Comparison of ENCODE assay signal across 1 cellular context in the genomic region with DNA sequence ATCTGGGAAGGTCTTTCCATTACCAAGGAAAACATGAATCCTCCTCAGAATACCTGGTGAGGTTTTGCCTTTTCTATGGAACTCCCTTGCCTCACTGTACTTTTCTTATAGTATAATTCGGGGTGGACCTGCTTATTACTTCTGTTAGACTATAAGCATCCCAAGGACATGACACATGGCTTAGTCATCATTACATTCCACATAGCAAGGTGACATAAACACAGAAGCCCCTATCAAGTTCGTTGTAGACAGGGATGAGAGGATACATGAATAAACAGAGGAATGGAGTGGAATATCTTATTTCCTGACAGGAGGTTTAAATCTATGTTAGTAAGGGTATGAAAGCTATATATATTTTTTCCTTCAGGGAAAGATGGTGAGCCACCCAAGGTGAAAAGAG.
TF ChIP-seq lines count a peak whose summit lies in the region.

No MANE protein-coding gene starts in this region.

TF ChIP-seq in WTC11, 78 proteins besides CTCF, POLR2A, EP300 and RAD21 (continued from another document):
- TF ChIP-seq ZNF396 (CRISPR knock-in tag; IDR thresholded peaks at IDR 0.05; ENCODE audit: borderline replicate concordance): no peak
- TF ChIP-seq, protein P1, sequence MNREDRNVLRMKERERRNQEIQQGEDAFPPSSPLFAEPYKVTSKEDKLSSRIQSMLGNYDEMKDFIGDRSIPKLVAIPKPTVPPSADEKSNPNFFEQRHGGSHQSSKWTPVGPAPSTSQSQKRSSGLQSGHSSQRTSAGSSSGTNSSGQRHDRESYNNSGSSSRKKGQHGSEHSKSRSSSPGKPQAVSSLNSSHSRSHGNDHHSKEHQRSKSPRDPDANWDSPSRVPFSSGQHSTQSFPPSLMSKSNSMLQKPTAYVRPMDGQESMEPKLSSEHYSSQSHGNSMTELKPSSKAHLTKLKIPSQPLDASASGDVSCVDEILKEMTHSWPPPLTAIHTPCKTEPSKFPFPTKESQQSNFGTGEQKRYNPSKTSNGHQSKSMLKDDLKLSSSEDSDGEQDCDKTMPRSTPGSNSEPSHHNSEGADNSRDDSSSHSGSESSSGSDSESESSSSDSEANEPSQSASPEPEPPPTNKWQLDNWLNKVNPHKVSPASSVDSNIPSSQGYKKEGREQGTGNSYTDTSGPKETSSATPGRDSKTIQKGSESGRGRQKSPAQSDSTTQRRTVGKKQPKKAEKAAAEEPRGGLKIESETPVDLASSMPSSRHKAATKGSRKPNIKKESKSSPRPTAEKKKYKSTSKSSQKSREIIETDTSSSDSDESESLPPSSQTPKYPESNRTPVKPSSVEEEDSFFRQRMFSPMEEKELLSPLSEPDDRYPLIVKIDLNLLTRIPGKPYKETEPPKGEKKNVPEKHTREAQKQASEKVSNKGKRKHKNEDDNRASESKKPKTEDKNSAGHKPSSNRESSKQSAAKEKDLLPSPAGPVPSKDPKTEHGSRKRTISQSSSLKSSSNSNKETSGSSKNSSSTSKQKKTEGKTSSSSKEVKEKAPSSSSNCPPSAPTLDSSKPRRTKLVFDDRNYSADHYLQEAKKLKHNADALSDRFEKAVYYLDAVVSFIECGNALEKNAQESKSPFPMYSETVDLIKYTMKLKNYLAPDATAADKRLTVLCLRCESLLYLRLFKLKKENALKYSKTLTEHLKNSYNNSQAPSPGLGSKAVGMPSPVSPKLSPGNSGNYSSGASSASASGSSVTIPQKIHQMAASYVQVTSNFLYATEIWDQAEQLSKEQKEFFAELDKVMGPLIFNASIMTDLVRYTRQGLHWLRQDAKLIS (CRISPR knock-in tag; IDR thresholded peaks at IDR 0.05; ENCODE audit: borderline replicate concordance): no peak
- TF ChIP-seq TEAD1 (CRISPR knock-in tag; IDR thresholded peaks at IDR 0.05): no peak
- no peak for TF ChIP-seq ZBTB21 (CRISPR knock-in tag; IDR thresholded peaks at IDR 0.05; ENCODE audit: borderline replicate concordance)
- TF ChIP-seq NFYB (CRISPR knock-in tag; conservative IDR thresholded peaks at IDR 0.05; ENCODE audit: low read depth): no peak
- TF ChIP-seq, protein P2, sequence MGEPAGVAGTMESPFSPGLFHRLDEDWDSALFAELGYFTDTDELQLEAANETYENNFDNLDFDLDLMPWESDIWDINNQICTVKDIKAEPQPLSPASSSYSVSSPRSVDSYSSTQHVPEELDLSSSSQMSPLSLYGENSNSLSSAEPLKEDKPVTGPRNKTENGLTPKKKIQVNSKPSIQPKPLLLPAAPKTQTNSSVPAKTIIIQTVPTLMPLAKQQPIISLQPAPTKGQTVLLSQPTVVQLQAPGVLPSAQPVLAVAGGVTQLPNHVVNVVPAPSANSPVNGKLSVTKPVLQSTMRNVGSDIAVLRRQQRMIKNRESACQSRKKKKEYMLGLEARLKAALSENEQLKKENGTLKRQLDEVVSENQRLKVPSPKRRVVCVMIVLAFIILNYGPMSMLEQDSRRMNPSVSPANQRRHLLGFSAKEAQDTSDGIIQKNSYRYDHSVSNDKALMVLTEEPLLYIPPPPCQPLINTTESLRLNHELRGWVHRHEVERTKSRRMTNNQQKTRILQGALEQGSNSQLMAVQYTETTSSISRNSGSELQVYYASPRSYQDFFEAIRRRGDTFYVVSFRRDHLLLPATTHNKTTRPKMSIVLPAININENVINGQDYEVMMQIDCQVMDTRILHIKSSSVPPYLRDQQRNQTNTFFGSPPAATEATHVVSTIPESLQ (CRISPR knock-in tag; IDR thresholded peaks at IDR 0.05): no peak
- no peak for TF ChIP-seq ESRRA (CRISPR knock-in tag; IDR thresholded peaks at IDR 0.05; ENCODE audit: borderline replicate concordance)
- no peak for TF ChIP-seq OVOL2 (CRISPR knock-in tag; IDR thresholded peaks at IDR 0.05; ENCODE audit: borderline replicate concordance)
- no peak for TF ChIP-seq SP1 (CRISPR knock-in tag; conservative IDR thresholded peaks at IDR 0.05)
- no peak for TF ChIP-seq JAZF1 (CRISPR knock-in tag; IDR thresholded peaks at IDR 0.05)
- no peak for TF ChIP-seq ZNF219 (CRISPR knock-in tag; IDR thresholded peaks at IDR 0.05; ENCODE audit: borderline replicate concordance)
- no peak for TF ChIP-seq ELF4 (CRISPR knock-in tag; IDR thresholded peaks at IDR 0.05; ENCODE audit: low read depth)
- TF ChIP-seq RORB (CRISPR knock-in tag; IDR thresholded peaks at IDR 0.05): no peak
- TF ChIP-seq, protein P3, sequence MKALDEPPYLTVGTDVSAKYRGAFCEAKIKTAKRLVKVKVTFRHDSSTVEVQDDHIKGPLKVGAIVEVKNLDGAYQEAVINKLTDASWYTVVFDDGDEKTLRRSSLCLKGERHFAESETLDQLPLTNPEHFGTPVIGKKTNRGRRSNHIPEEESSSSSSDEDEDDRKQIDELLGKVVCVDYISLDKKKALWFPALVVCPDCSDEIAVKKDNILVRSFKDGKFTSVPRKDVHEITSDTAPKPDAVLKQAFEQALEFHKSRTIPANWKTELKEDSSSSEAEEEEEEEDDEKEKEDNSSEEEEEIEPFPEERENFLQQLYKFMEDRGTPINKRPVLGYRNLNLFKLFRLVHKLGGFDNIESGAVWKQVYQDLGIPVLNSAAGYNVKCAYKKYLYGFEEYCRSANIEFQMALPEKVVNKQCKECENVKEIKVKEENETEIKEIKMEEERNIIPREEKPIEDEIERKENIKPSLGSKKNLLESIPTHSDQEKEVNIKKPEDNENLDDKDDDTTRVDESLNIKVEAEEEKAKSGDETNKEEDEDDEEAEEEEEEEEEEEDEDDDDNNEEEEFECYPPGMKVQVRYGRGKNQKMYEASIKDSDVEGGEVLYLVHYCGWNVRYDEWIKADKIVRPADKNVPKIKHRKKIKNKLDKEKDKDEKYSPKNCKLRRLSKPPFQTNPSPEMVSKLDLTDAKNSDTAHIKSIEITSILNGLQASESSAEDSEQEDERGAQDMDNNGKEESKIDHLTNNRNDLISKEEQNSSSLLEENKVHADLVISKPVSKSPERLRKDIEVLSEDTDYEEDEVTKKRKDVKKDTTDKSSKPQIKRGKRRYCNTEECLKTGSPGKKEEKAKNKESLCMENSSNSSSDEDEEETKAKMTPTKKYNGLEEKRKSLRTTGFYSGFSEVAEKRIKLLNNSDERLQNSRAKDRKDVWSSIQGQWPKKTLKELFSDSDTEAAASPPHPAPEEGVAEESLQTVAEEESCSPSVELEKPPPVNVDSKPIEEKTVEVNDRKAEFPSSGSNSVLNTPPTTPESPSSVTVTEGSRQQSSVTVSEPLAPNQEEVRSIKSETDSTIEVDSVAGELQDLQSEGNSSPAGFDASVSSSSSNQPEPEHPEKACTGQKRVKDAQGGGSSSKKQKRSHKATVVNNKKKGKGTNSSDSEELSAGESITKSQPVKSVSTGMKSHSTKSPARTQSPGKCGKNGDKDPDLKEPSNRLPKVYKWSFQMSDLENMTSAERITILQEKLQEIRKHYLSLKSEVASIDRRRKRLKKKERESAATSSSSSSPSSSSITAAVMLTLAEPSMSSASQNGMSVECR (CRISPR knock-in tag; IDR thresholded peaks at IDR 0.05; ENCODE audit: borderline replicate concordance): no peak
- TF ChIP-seq GABPB1 (CRISPR knock-in tag; IDR thresholded peaks at IDR 0.05): no peak
